20 cellular contexts compared by ENCODE assay signal in the genomic region with DNA sequence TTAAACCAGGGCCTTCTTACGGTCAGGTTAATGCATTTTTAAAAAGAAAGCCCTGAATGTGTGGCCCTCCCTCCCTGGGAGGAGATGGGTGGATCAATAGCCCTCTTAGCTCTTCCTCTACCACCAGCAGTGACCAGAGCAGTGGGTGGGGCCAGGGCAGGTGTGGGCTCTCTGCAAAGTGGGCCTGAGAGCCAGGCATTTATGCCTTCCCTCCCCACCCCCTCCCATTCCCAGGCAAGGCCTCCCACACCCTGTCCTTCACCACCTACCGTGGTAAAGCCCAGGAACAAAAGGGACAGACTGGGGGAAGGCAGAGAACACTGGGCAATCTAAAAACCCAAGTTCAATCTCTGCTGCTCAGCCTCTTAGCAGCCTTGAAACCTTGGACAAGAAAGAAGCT.
DNase-seq lines count a peak whose midpoint lies in the region; ATAC-seq and TF ChIP-seq lines count a peak whose summit lies in the region.
"Had no signal": no experiment of that assay in that cellular context is flagged by ENCODE, and none has a peak within 500 bp of the region (broad histone marks: within the 10 kb centered on the region; RNA-seq: fewer than 3 reads in every experiment).

No MANE protein-coding gene starts in this region.

- peak; percentile 58 for ATAC-seq in left lung
- ATAC-seq in HG02798 (IDR thresholded peaks at IDR 0.05; ENCODE audit: poor library complexity, unreplicated experiment) = no peak
- ATAC-seq in HG03139 (IDR thresholded peaks at IDR 0.05; ENCODE audit: unreplicated experiment) = no peak
- ATAC-seq: activated CD4-positive, CD25-positive, alpha-beta regulatory T cell treated with anti-CD3 and anti-CD28 coated beads, Interleukin-2, amount 50 U/mL, for 24 hours; stimulated activated naive CD8-positive, alpha-beta T cell treated with anti-CD3 and anti-CD28 coated beads, Interleukin-15, Interleukin-2, amounts not matched to agents 100 U/mL and 50 U/mL, for 24 hours had no signal

- peak overlapping the region; percentile 39 to 52; a peak in 2 of 5 replicates for H3K4me3 Mint-ChIP-seq in H9
- H3K4me3 Mint-ChIP-seq: activated naive CD4-positive, alpha-beta T cell treated with anti-CD3 and anti-CD28 coated beads, Interleukin-2, amount 50 U/mL, for 24 hours; immature natural killer cell; mesothelial cell of epicardium had no signal

- TF ChIP-seq CTCF in H9 (conservative IDR thresholded peaks at IDR 0.05) (no peak), left lung (IDR thresholded peaks at IDR 0.05) (no peak)

- no peak overlapping the region for H2BK15ac ChIP-seq in H9 (ENCODE audit: low read depth, low read length)

- H3K23ac ChIP-seq in H9 (ENCODE audit: insufficient read length, low read depth, low read length) = no peak overlapping the region

- H3K27ac ChIP-seq in H9 (ENCODE audit: insufficient read length, low read depth, low read length) (no peak overlapping the region), angular gyrus (ENCODE audit: low read depth, low read length) (peak overlapping the region; percentile 81), left lung (no peak overlapping the region)
- H3K27ac ChIP-seq: pancreas had no signal

- H2AFZ ChIP-seq in H9 (ENCODE audit: low read length) = no peak overlapping the region

- H3K4me2 ChIP-seq in H9 (ENCODE audit: insufficient read depth, insufficient read length, low read length) = no peak overlapping the region
- H3K4me2 ChIP-seq: smooth muscle cell had no signal

- H3T11ph ChIP-seq in H9 (ENCODE audit: low read length) = no peak overlapping the region

- no peak overlapping the region for H4K8ac ChIP-seq in H9 (replicated peaks; ENCODE audit: insufficient read length, low read depth, low read length)

- WGBS in H9 (ENCODE audit: extremely low coverage, insufficient read length, low lambda C conversion rate) = no CpG with 5 or more reads among the region's 2 CpGs

- H3K27ac Mint-ChIP-seq in H9 = peak overlapping the region; percentile 95 to 97 (median 96); a peak in 5 of 7 replicates
- H3K27ac Mint-ChIP-seq: activated naive CD4-positive, alpha-beta T cell treated with anti-CD3 and anti-CD28 coated beads, Interleukin-2, amount 50 U/mL, for 24 hours had no signal

- H3K9me3 ChIP-seq in H9 (ENCODE audit: control insufficient read depth, low read depth, low read length) = no peaks in the 10 kb centered on the region
- H3K9me3 ChIP-seq in left lung = no peaks in the 10 kb centered on the region
- H3K9me3 ChIP-seq: BE2C, pancreas had no signal

- no peak overlapping the region for H3K4me3 ChIP-seq in left lung
- H3K4me3 ChIP-seq: pancreas, smooth muscle cell had no signal

- no peak overlapping the region for H2AK5ac ChIP-seq in H9 (ENCODE audit: insufficient read length, low read length)

- no peak overlapping the region for H4K91ac ChIP-seq in H9 (ENCODE audit: insufficient read length, low read depth, low read length)

- H3K14ac ChIP-seq in H9 (ENCODE audit: insufficient read depth, low read length) = 0 out of 2 replicates have a peak overlapping the region, but pooled peaks have one; percentile 30

- peaks cover 61 to 75% of the 10 kb centered on the region in 2 experiments for H3K4me1 Mint-ChIP-seq in H9

- H3K36me3 ChIP-seq in left lung = no peaks in the 10 kb centered on the region
- H3K36me3 ChIP-seq: BE2C, pancreas had no signal

- peaks cover 7% of the 10 kb centered on the region; the same call in 1 of the 2 replicates for H3K79me2 ChIP-seq in H9 (ENCODE audit: insufficient read depth, low read length)

- no peak overlapping the region for H3K9ac ChIP-seq in H9 (ENCODE audit: extremely low read depth, insufficient read length, low read length)

- intact Hi-C loops in left lung (cut with DNase I) = no loop called here

- H3K9me3 Mint-ChIP-seq in H9 = no peaks in the 10 kb centered on the region
- H3K9me3 Mint-ChIP-seq: activated naive CD4-positive, alpha-beta T cell treated with anti-CD3 and anti-CD28 coated beads, Interleukin-2, amount 50 U/mL, for 24 hours; immature natural killer cell; mesothelial cell of epicardium had no signal

- H2BK120ac ChIP-seq in H9 (ENCODE audit: low read depth, low read length, poor library complexity, severe bottlenecking) = no peak overlapping the region

- H3K18ac ChIP-seq in H9 (ENCODE audit: insufficient read length, low read depth, low read length) = no peak overlapping the region

- H3K4me1 ChIP-seq in H9 (ENCODE audit: insufficient read depth, low read length) (peaks cover 9% of the 10 kb centered on the region; the same call in 1 of the 2 replicates), left lung (peaks cover 5 to 7% of the 10 kb centered on the region in 2 donors)
- H3K4me1 ChIP-seq: BE2C had no signal

- H3K27me3 ChIP-seq in H9 (ENCODE audit: insufficient read depth, low read length) (no peaks in the 10 kb centered on the region), left lung (no peaks in the 10 kb centered on the region)
- H3K27me3 ChIP-seq: BE2C, pancreas had no signal

- no peak overlapping the region for H2BK12ac ChIP-seq in H9 (ENCODE audit: insufficient read length, low read depth, low read length)

- no peaks in the 10 kb centered on the region for H4K20me1 ChIP-seq in H9 (ENCODE audit: control insufficient read depth, insufficient read depth, insufficient read length)

- H3K23me2 ChIP-seq in H9 (ENCODE audit: insufficient read length, low read depth, low read length, poor library complexity, severe bottlenecking) = no peaks in the 10 kb centered on the region

- no peak overlapping the region for H4K5ac ChIP-seq in H9 (ENCODE audit: insufficient read length, low read depth, low read length)

- H3K79me1 ChIP-seq in H9 (ENCODE audit: insufficient read depth, low read depth, low read length, poor library complexity, severe bottlenecking) = peaks cover 7% of the 10 kb centered on the region

- H3K4ac ChIP-seq in H9 (ENCODE audit: low read depth, low read length) = no peak overlapping the region

- H3K36me3 Mint-ChIP-seq in H9 (ENCODE audit: insufficient read depth in 1 of 3, low read depth in 3 of 3) = peaks cover 2 to 33% (median 26%) of the 10 kb centered on the region in 3 experiments; a peak in 6 of 7 replicates
- H3K36me3 Mint-ChIP-seq: immature natural killer cell had no signal

- H3K56ac ChIP-seq in H9 (ENCODE audit: insufficient read length, low read depth, low read length) = no peak overlapping the region

- peak; percentile 63 for DNase-seq in H9
- peak; percentile 31 for DNase-seq in NCI-H187 treated with DMSO at 0.1 percent for 48 hours (lab: John Stamatoyannopoulos, UW)
- DNase-seq in left lung = no peak
- no peak for DNase-seq in NCI-H226
- DNase-seq in kidney tubule cell (ENCODE audit: low spot score) = no peak
- DNase-seq: BE2C; DMS53; effector memory CD4-positive, alpha-beta T cell; immature natural killer cell; pancreas; RPMI8226; stimulated activated naive CD8-positive, alpha-beta T cell treated with anti-CD3 and anti-CD28 coated beads, Interleukin-15, Interleukin-2, amounts not matched to agents 100 U/mL and 50 U/mL, for 24 hours; T-helper 1 cell had no signal

- no peak overlapping the region for H2BK20ac ChIP-seq in H9 (ENCODE audit: low read depth, low read length, poor library complexity, severe bottlenecking)

- H3K27me3 Mint-ChIP-seq in H9 (ENCODE audit: low read depth) = no peaks in the 10 kb centered on the region; the same call in 1 of the 2 replicates
- H3K27me3 Mint-ChIP-seq: activated naive CD4-positive, alpha-beta T cell treated with anti-CD3 and anti-CD28 coated beads, Interleukin-2, amount 50 U/mL, for 24 hours had no signal

- H2BK5ac ChIP-seq in H9 (ENCODE audit: insufficient read length, low read length) = no peak overlapping the region

Comparison
In these comparisons a context has a peak if more than half of its experiments do, and no peak if none do; other contexts are left out.
1. DNase-seq: peak in H9 (single experiment) and NCI-H187 treated with DMSO at 0.1 percent for 48 hours (single experiment); none in left lung (0 of 2), NCI-H226 (single experiment) and kidney tubule cell (single experiment).